Comparison of ENCODE assay signal across 20 cellular contexts in the genomic region with DNA sequence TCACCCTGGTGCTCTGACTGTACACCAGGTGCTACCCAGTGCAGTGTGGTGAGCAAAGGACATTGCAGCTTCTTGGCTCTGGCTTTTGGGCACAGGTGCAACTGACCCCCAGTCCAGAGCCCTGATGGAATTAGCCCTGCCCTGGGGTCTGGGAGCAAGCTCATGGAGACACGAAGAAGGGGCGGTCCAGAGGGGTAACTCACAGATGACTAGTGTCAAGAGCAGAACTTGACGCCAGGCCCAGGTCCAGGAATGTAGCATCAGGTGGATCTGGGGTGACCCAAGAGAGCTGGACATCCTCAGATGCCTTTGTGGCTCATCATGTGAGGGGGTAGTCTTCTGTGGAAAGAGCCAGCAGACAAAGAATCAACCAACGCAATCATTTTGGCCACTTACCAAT.
DNase-seq lines count a peak whose midpoint lies in the region; ATAC-seq and TF ChIP-seq lines count a peak whose summit lies in the region.
"Had no signal": no experiment of that assay in that cellular context is flagged by ENCODE, and none has a peak within 500 bp of the region (broad histone marks: within the 10 kb centered on the region; RNA-seq: fewer than 3 reads in every experiment).

No MANE protein-coding gene starts in this region.

- no peak overlapping the region for H3K4me3 ChIP-seq in coronary artery
- H3K4me3 ChIP-seq: BLaER1, GM12878, GM23338 had no signal

- H3K27ac ChIP-seq in coronary artery = no peak overlapping the region
- H3K27ac ChIP-seq: 22Rv1, BLaER1, C4-2B had no signal

- no peak for TF ChIP-seq CTCF in coronary artery (IDR thresholded peaks at IDR 0.05)

- peak; percentile 6 for DNase-seq in D341Med (ENCODE audit: low spot score)
- DNase-seq in NCI-H226 = peak; percentile 1
- DNase-seq in coronary artery (ENCODE audit: low spot score) = peak; percentile 33
- DNase-seq in mesenteric fat pad (ENCODE audit: low spot score) = peak; percentile 78
- no peak for DNase-seq in T-helper 9 cell
- DNase-seq in RPMI8226 = no peak
- DNase-seq: Caco-2; CD4-positive, CD25-positive, alpha-beta regulatory T cell; CD8-positive, alpha-beta T cell; DMS 273 treated with DMSO at 0.1 percent for 48 hours; EL; GDM1; HCEC 1CT had no signal

- ATAC-seq in HG02970 (IDR thresholded peaks at IDR 0.05; ENCODE audit: low FRiP score, unreplicated experiment) (no peak), HG03095 (IDR thresholded peaks at IDR 0.05; ENCODE audit: unreplicated experiment) (no peak)
- ATAC-seq: CD8-positive, alpha-beta T cell; GM12878; GM23338 had no signal

Comparison
In these comparisons a context has a peak if more than half of its experiments do, and no peak if none do; other contexts are left out.
1. DNase-seq: peak in D341Med (single experiment), NCI-H226 (single experiment), coronary artery (single experiment) and mesenteric fat pad (single experiment); none in T-helper 9 cell (single experiment) and RPMI8226 (single experiment).